ENCODE assay signal across 8 cellular contexts in genomic region chr3:53254190-53254809, GRCh38. TPM values are rescaled to one million over a fixed set of nuclear protein-coding genes. Genes with fewer than 3 reads are reported as not detected.
DNase-seq lines count a peak whose midpoint lies in the region; ATAC-seq and TF ChIP-seq lines count a peak whose summit lies in the region.

No MANE protein-coding gene starts in this region.

- peak overlapping the region; percentile 71 for H3K9ac ChIP-seq in smooth muscle cell (ENCODE audit: low read depth)

- no peaks in the 10 kb centered on the region for H3K36me3 ChIP-seq in adrenal gland (replicated peaks in 1 of 2)
- H3K36me3 ChIP-seq in smooth muscle cell (ENCODE audit: low read depth), result no peaks in the 10 kb centered on the region

- peaks cover 9% of the 10 kb centered on the region for H3F3A ChIP-seq in smooth muscle cell (ENCODE audit: low read depth)

- no peak for TF ChIP-seq CTCF in adrenal gland (IDR thresholded peaks at IDR 0.05)
- TF ChIP-seq CTCF in smooth muscle cell (IDR thresholded peaks at IDR 0.05; ENCODE audit: borderline replicate concordance, insufficient read depth, poor library complexity, severe bottlenecking), result no peak

- peak in 1 of 2 donors; percentile 30 for TF ChIP-seq POLR2A in adrenal gland (IDR thresholded peaks at IDR 0.05)

- H3K4me2 ChIP-seq in smooth muscle cell, result peak overlapping the region; percentile 100

- peak; percentile 43 for DNase-seq in ELR (ENCODE audit: low read depth)
- DNase-seq in HT-29 (ENCODE audit: low spot score), result peak; percentile 39
- peak in 6 of 7 donors; percentile 50 to 79 (median 62) for DNase-seq in adrenal gland
- DNase-seq in smooth muscle cell (lab: John Stamatoyannopoulos, UW; ENCODE audit: unreplicated experiment), result no peak
- DNase-seq in NCI-H2107 (lab: John Stamatoyannopoulos, UW), result no peak
- DNase-seq in NOMO-1 (lab: John Stamatoyannopoulos, UW; ENCODE audit: unreplicated experiment in 2 of 2), result no peak

- peaks cover 62% of the 10 kb centered on the region for H4K20me1 ChIP-seq in smooth muscle cell (ENCODE audit: low read depth)

- H2AFZ ChIP-seq in smooth muscle cell (ENCODE audit: low read depth), result peak overlapping the region; percentile 49

- H3K9me3 ChIP-seq in adrenal gland (replicated peaks in 1 of 3) (no peaks in the 10 kb centered on the region), iPS-18c (ENCODE audit: control insufficient read depth, insufficient read depth, low read length) (no peaks in the 10 kb centered on the region), smooth muscle cell (replicated peaks; ENCODE audit: low read depth) (no peaks in the 10 kb centered on the region)

- H3K4me3 ChIP-seq in adrenal gland, result peak overlapping the region in 3 of 4 donors; percentile 19 to 100 (median 86)
- H3K4me3 ChIP-seq in iPS-18c (ENCODE audit: insufficient read depth, low read depth, low read length), result peak overlapping the region; percentile 82
- peak overlapping the region; percentile 98 for H3K4me3 ChIP-seq in smooth muscle cell

- H3K79me2 ChIP-seq in smooth muscle cell (ENCODE audit: low read depth), result peaks cover 62% of the 10 kb centered on the region

- H3K27me3 ChIP-seq in adrenal gland, result no peaks in the 10 kb centered on the region
- no peaks in the 10 kb centered on the region for H3K27me3 ChIP-seq in smooth muscle cell (ENCODE audit: low read depth)

- H3K4me1 ChIP-seq in adrenal gland (replicated peaks in 1 of 2) (peaks cover 34 to 53% of the 10 kb centered on the region in 2 donors), smooth muscle cell (ENCODE audit: low read depth) (peaks cover 27% of the 10 kb centered on the region)

- H3K27ac ChIP-seq in adrenal gland, result peak overlapping the region; percentile 60 to 96 (median 81)
- no peak overlapping the region for H3K27ac ChIP-seq in smooth muscle cell (ENCODE audit: low read depth)

- intact Hi-C loops in adrenal gland (cut with DNase I), result no loop called here

- 15 to 20% (median 18%) methylated on average over 6 to 9 of the region's 9 CpGs for WGBS in adrenal gland, 4 donors
- WGBS in smooth muscle cell (ENCODE audit: low lambda C conversion rate), result 12% methylated on average over 9 of the region's 9 CpGs

- ATAC-seq in GM19035 (IDR thresholded peaks at IDR 0.05; ENCODE audit: unreplicated experiment), result no peak

RNA-seq across cellular contexts. Expression of gene TKT, which starts 1.5 kb away (rescaled TPM):
- total RNA-seq in HT-29 (2014; rRNA removed; shearing (Covaris generic)), result 864 and 898 TPM in 2 replicates
- total RNA-seq in adrenal gland, result 100 to 1,000 TPM; 256 to 516 (median 357) TPM
- 100 to 1,000 TPM; 131 to 253 (median 150) TPM for polyA plus RNA-seq in adrenal gland
- total RNA-seq in smooth muscle cell, result 106 and 138 TPM in 2 replicates
- polyA plus RNA-seq in smooth muscle cell, result 124 and 144 TPM in 2 replicates

Comparison
In these comparisons a context has a peak if more than half of its experiments do, and no peak if none do; other contexts are left out.
1. DNase-seq: peak in ELR (single experiment), HT-29 (single experiment) and adrenal gland (6 of 7); none in smooth muscle cell (single experiment), NCI-H2107 (single experiment) and NOMO-1 (0 of 2).
2. Peak in every context shown above with its lines, with median percentiles within 50 percentile points of each other: H3K4me3 ChIP-seq.